Comparison of ENCODE assay signal across 8 cellular contexts in genomic region chr9:75238311-75238976, GRCh38.
DNase-seq lines count a peak whose midpoint lies in the region; ATAC-seq and TF ChIP-seq lines count a peak whose summit lies in the region.

No MANE protein-coding gene starts in this region.

- peaks cover 0 to 12% (median 3%) of the 10 kb centered on the region in 5 experiments for H3K9me3 Mint-ChIP-seq in brain

- no peaks in the 10 kb centered on the region for H3K36me3 Mint-ChIP-seq in brain

- POLR2A ChIA-PET in RWPE1 (lab: Yijun Ruan, JAX; ENCODE audit: low non-redundant PET), result no interaction called here

- no peaks in the 10 kb centered on the region for H3K4me1 ChIP-seq in cardiac muscle cell (ENCODE audit: low read depth)

- no peaks in the 10 kb centered on the region for H3K4me1 Mint-ChIP-seq in brain

- H3K4me3 ChIP-seq in cardiac muscle cell, result no peak overlapping the region

- CTCF ChIA-PET in RWPE1 (lab: Yijun Ruan, JAX), result interaction anchor here (0.6 to 1.1 kb wide), 9 partner anchors 12 to 1131 kb away, joined by 3 to 11 read pairs (median 3); no protein-coding TSS in a partner anchor

- H3K27ac ChIP-seq in cardiac muscle cell (no peak overlapping the region), RWPE1 (no peak overlapping the region)

- no peaks in the 10 kb centered on the region for H3K9me3 ChIP-seq in cardiac muscle cell (ENCODE audit: low read depth)

- no peaks in the 10 kb centered on the region for H3K36me3 ChIP-seq in cardiac muscle cell

- H3K27me3 ChIP-seq in cardiac muscle cell, result no peaks in the 10 kb centered on the region

- peaks cover 5% of the 10 kb centered on the region for H3K27me3 Mint-ChIP-seq in brain

- no peak overlapping the region for H3K4me3 Mint-ChIP-seq in brain

- no peak overlapping the region for H3K27ac Mint-ChIP-seq in brain

- peak; percentile 60 for TF ChIP-seq CTCF in cardiac muscle cell (IDR thresholded peaks at IDR 0.05; ENCODE audit: low read depth, low read length)
- no peak for TF ChIP-seq CTCF in RWPE1 (conservative IDR thresholded peaks at IDR 0.05; ENCODE audit: low read depth)
- peak; percentile 60 to 69 for TF ChIP-seq CTCF in brain (conservative IDR thresholded peaks at IDR 0.05)

- DNase-seq in cardiac muscle cell (ENCODE audit: low read depth in 1 of 2, low spot score in 1 of 2), result peak; percentile 74 to 77
- DNase-seq in cardiac septum (ENCODE audit: low spot score), result no peak
- DNase-seq in HPDE6-E6E7 (ENCODE audit: extremely low spot score), result peak; percentile 56
- peak; percentile 33 for DNase-seq in RWPE1 (ENCODE audit: low spot score)
- peak; percentile 68 for DNase-seq in kidney tubule cell (ENCODE audit: low spot score)
- peak; percentile 6 to 36 (median 13) for DNase-seq in stimulated activated CD4-positive, alpha-beta T cell treated with anti-CD3 and anti-CD28 coated beads, TNF-alpha, amount 100 ng/mL, for 48 hours (ENCODE audit: low read depth in 3 of 3)

- ATAC-seq in GM21529 (IDR thresholded peaks at IDR 0.05; ENCODE audit: unreplicated experiment), result peak; percentile 93

- intact Hi-C loops in cardiac septum (cut with DNase I), result no loop called here
